Comparison of ENCODE assay signal across 8 cellular contexts in genomic region chr3:44338010-44338827, GRCh38. TPM values are rescaled to one million over a fixed set of nuclear protein-coding genes. Genes with fewer than 3 reads are reported as not detected.
DNase-seq lines count a peak whose midpoint lies in the region; ATAC-seq and TF ChIP-seq lines count a peak whose summit lies in the region.

TCAIM (plus strand) TSS chr3:44338766; CDS start chr3:44354783, 16,017 bp downstream.

- H3K27ac ChIP-seq in mesenchymal stem cell (ENCODE audit: low read length, poor library complexity, severe bottlenecking), result peak within 1 kb of the TSS; percentile 85

- H4K8ac ChIP-seq in mesenchymal stem cell (ENCODE audit: low read length), result peak within 1 kb of the TSS; percentile 80

- no peaks in the 10 kb centered on the region for H3K36me3 ChIP-seq in mesenchymal stem cell (ENCODE audit: control insufficient read depth in 1 of 2, insufficient read depth in 2 of 2, low read depth in 1 of 2, low read length in 2 of 2)

- peaks cover 4 to 13% of the 10 kb centered on the region in 2 experiments for H3K27me3 ChIP-seq in mesenchymal stem cell (ENCODE audit: control insufficient read depth in 1 of 2, insufficient read depth in 1 of 2, low read length in 2 of 2)

- peak within 1 kb of the TSS in 1 of 2 experiments; percentile 82 for H2BK12ac ChIP-seq in mesenchymal stem cell (ENCODE audit: low read length in 2 of 2)

- H3K9ac ChIP-seq in mesenchymal stem cell (ENCODE audit: low read length), result peak within 1 kb of the TSS; percentile 92

- H2AFZ ChIP-seq in mesenchymal stem cell (ENCODE audit: low read depth, low read length), result peak within 1 kb of the TSS; percentile 98

- peak within 1 kb of the TSS; percentile 86 for H2BK120ac ChIP-seq in mesenchymal stem cell (ENCODE audit: low read depth, low read length)

- peak within 1 kb of the TSS; percentile 82 to 87 for H3K4me3 Mint-ChIP-seq in effector memory CD8-positive, alpha-beta T cell

- peaks cover 9% of the 10 kb centered on the region for H3K79me1 ChIP-seq in mesenchymal stem cell (replicated peaks; ENCODE audit: low read length, poor library complexity, severe bottlenecking)

- ATAC-seq in effector memory CD8-positive, alpha-beta T cell (replicated peaks), result peak; percentile 91

- H3K36me3 Mint-ChIP-seq in effector memory CD8-positive, alpha-beta T cell (ENCODE audit: insufficient read depth), result peaks cover 25% of the 10 kb centered on the region

- under 1% methylated on average over 65 of the region's 77 CpGs for WGBS in mesenchymal stem cell

- H3K4me1 ChIP-seq in mesenchymal stem cell (ENCODE audit: control insufficient read depth, insufficient read depth, low read depth, low read length), result peaks cover 2% of the 10 kb centered on the region

- peaks cover 12 to 20% of the 10 kb centered on the region in 2 donors for H3K4me1 Mint-ChIP-seq in effector memory CD8-positive, alpha-beta T cell (ENCODE audit: low read depth in 2 of 2)

- H3K9me3 ChIP-seq in mesenchymal stem cell (ENCODE audit: control insufficient read depth, low read length), result no peaks in the 10 kb centered on the region

- H3K4me2 ChIP-seq in mesenchymal stem cell (ENCODE audit: low read length, poor library complexity, severe bottlenecking), result peak within 1 kb of the TSS; percentile 78

- H2AK5ac ChIP-seq in mesenchymal stem cell (ENCODE audit: low read length, severe bottlenecking), result no peak within 1 kb of the TSS

- no peak within 1 kb of the TSS for H3K23ac ChIP-seq in mesenchymal stem cell (ENCODE audit: low read length in 2 of 2)

- DNase-seq in COLO668 (lab: John Stamatoyannopoulos, UW; ENCODE audit: unreplicated experiment), result peak; percentile 95
- DNase-seq in GM20000 (ENCODE audit: low spot score), result peak; percentile 98
- peak; percentile 93 for DNase-seq in HT-29 (ENCODE audit: low spot score)
- DNase-seq in NOMO-1 (lab: John Stamatoyannopoulos, UW; ENCODE audit: unreplicated experiment in 2 of 2), result peak; percentile 96 to 97
- DNase-seq in activated CD8-positive, alpha-beta memory T cell treated with anti-CD3 and anti-CD28 coated beads for 4 hours (ENCODE audit: low read depth in 2 of 2), result peak; percentile 95 to 98
- peak; percentile 98 for DNase-seq in effector memory CD8-positive, alpha-beta T cell
- peak; percentile 98 for DNase-seq in mesenchymal stem cell
- peak; percentile 98 for DNase-seq in stimulated activated CD8-positive, alpha-beta memory T cell treated with anti-CD3 and anti-CD28 coated beads, Interleukin-12 subunit alpha, Interleukin-12 subunit beta, amount 100 ng/mL, for 4 hours (ENCODE audit: low read depth)

- peak within 1 kb of the TSS; percentile 96 to 99 for H3K27ac Mint-ChIP-seq in effector memory CD8-positive, alpha-beta T cell

- peak within 1 kb of the TSS in 1 of 2 experiments; percentile 94 for H3K14ac ChIP-seq in mesenchymal stem cell (ENCODE audit: low read length in 2 of 2)

- peak within 1 kb of the TSS; percentile 85 to 97 for H3K18ac ChIP-seq in mesenchymal stem cell (ENCODE audit: low read depth in 1 of 2, low read length in 2 of 2)

- H3K4ac ChIP-seq in mesenchymal stem cell (ENCODE audit: low read depth in 1 of 2, low read length in 2 of 2), result peak within 1 kb of the TSS in 1 of 2 experiments; percentile 91

- peak within 1 kb of the TSS; percentile 73 for H4K91ac ChIP-seq in mesenchymal stem cell (ENCODE audit: low read length)

- peaks cover 15 to 17% of the 10 kb centered on the region in 2 donors for H3K27me3 Mint-ChIP-seq in effector memory CD8-positive, alpha-beta T cell

- H2BK15ac ChIP-seq in mesenchymal stem cell (ENCODE audit: low read depth, poor library complexity, severe bottlenecking), result peak within 1 kb of the TSS; percentile 98

- peak within 1 kb of the TSS; percentile 72 to 88 for H3K4me3 ChIP-seq in mesenchymal stem cell (ENCODE audit: insufficient read depth in 1 of 2, low read depth in 1 of 2, low read length in 2 of 2)

- peak within 1 kb of the TSS; percentile 91 for H2BK5ac ChIP-seq in mesenchymal stem cell (ENCODE audit: low read depth, low read length, poor library complexity, severe bottlenecking)

- no peak for TF ChIP-seq CTCF in GM20000 (IDR thresholded peaks at IDR 0.05; ENCODE audit: extremely low read depth, missing control alignments)

- H3K9me3 Mint-ChIP-seq in effector memory CD8-positive, alpha-beta T cell, result no peaks in the 10 kb centered on the region

RNA-seq across cellular contexts. Expression of gene TCAIM, which starts in this region (rescaled TPM):
- total RNA-seq in HT-29 (2014; rRNA removed; shearing (Covaris generic)), result 8.2 and 13.7 TPM in 2 replicates
- polyA plus RNA-seq in mesenchymal stem cell (2013, experiment 1 of 2), result 30.2 TPM
- 32.9 TPM for polyA plus RNA-seq in mesenchymal stem cell (2013, experiment 2 of 2)

Comparison
In these comparisons a context has a peak if more than half of its experiments do, and no peak if none do; other contexts are left out.
1. Peak in every context shown above with its lines: DNase-seq, ATAC-seq, H3K4me3 ChIP-seq and H3K27ac ChIP-seq.